1 cellular context compared by ENCODE assay signal in genomic region chr16:24700549-24701392, GRCh38.
TF ChIP-seq lines count a peak whose summit lies in the region.

No MANE protein-coding gene starts in this region.

TF ChIP-seq in HepG2, 621 proteins besides CTCF, POLR2A, EP300 and RAD21:
- TF ChIP-seq, protein P1, sequence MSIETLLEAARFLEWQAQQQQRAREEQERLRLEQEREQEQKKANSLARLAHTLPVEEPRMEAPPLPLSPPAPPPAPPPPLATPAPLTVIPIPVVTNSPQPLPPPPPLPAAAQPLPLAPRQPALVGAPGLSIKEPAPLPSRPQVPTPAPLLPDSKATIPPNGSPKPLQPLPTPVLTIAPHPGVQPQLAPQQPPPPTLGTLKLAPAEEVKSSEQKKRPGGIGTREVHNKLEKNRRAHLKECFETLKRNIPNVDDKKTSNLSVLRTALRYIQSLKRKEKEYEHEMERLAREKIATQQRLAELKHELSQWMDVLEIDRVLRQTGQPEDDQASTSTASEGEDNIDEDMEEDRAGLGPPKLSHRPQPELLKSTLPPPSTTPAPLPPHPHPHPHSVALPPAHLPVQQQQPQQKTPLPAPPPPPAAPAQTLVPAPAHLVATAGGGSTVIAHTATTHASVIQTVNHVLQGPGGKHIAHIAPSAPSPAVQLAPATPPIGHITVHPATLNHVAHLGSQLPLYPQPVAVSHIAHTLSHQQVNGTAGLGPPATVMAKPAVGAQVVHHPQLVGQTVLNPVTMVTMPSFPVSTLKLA (IDR thresholded peaks at IDR 0.05): peak; percentile 93
- TF ChIP-seq RFXANK (CRISPR knock-in tag; IDR thresholded peaks at IDR 0.05) (no peak), LCORL (IDR thresholded peaks at IDR 0.05) (no peak), LCORL (CRISPR knock-in tag; IDR thresholded peaks at IDR 0.05) (0 out of 2 replicates have a peak, but pooled peaks have one; percentile 36), ARHGAP35 (CRISPR knock-in tag; IDR thresholded peaks at IDR 0.05; ENCODE audit: borderline replicate concordance) (no peak), KLF6 (CRISPR knock-in tag; IDR thresholded peaks at IDR 0.05) (no peak), FOSL2 (CRISPR knock-in tag; IDR thresholded peaks at IDR 0.05) (peak; percentile 90), KDM1A (CRISPR knock-in tag; IDR thresholded peaks at IDR 0.05) (0 out of 2 replicates have a peak, but pooled peaks have one; percentile 25), MTF2 (CRISPR knock-in tag; IDR thresholded peaks at IDR 0.05; ENCODE audit: borderline replicate concordance) (no peak), FOSL1 (CRISPR knock-in tag; IDR thresholded peaks at IDR 0.05; ENCODE audit: borderline replicate concordance) (peak; percentile 18; the same call in 1 of the 2 replicates), ZNF260 (CRISPR knock-in tag; IDR thresholded peaks at IDR 0.05; ENCODE audit: borderline replicate concordance, low read depth) (no peak), ZNF274 (CRISPR knock-in tag; IDR thresholded peaks at IDR 0.05) (no peak), KDM5A (IDR thresholded peaks at IDR 0.05; ENCODE audit: borderline replicate concordance, low read length) (no peak), JUNB (CRISPR knock-in tag; IDR thresholded peaks at IDR 0.05; ENCODE audit: borderline replicate concordance) (no peak), ZMYM3 (CRISPR knock-in tag; IDR thresholded peaks at IDR 0.05) (0 out of 2 replicates have a peak, but pooled peaks have one; percentile 30), XRCC5 (optimal IDR thresholded peaks at IDR 0.05; ENCODE audit: low read length) (peak; percentile 19)
- TF ChIP-seq, protein P2, sequence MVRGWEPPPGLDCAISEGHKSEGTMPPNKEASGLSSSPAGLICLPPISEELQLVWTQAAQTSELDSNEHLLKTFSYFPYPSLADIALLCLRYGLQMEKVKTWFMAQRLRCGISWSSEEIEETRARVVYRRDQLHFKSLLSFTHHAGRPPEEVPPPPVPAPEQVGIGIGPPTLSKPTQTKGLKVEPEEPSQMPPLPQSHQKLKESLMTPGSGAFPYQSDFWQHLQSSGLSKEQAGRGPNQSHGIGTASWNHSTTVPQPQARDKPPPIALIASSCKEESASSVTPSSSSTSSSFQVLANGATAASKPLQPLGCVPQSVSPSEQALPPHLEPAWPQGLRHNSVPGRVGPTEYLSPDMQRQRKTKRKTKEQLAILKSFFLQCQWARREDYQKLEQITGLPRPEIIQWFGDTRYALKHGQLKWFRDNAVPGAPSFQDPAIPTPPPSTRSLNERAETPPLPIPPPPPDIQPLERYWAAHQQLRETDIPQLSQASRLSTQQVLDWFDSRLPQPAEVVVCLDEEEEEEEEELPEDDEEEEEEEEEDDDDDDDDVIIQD (CRISPR knock-in tag; IDR thresholded peaks at IDR 0.05; ENCODE audit: low read depth): no peak
- TF ChIP-seq, protein P3, sequence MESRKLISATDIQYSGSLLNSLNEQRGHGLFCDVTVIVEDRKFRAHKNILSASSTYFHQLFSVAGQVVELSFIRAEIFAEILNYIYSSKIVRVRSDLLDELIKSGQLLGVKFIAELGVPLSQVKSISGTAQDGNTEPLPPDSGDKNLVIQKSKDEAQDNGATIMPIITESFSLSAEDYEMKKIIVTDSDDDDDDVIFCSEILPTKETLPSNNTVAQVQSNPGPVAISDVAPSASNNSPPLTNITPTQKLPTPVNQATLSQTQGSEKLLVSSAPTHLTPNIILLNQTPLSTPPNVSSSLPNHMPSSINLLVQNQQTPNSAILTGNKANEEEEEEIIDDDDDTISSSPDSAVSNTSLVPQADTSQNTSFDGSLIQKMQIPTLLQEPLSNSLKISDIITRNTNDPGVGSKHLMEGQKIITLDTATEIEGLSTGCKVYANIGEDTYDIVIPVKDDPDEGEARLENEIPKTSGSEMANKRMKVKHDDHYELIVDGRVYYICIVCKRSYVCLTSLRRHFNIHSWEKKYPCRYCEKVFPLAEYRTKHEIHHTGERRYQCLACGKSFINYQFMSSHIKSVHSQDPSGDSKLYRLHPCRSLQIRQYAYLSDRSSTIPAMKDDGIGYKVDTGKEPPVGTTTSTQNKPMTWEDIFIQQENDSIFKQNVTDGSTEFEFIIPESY (CRISPR knock-in tag; IDR thresholded peaks at IDR 0.05): peak; percentile 36; the same call in 1 of the 2 replicates
